9 cellular contexts compared by ENCODE assay signal in the genomic region with DNA sequence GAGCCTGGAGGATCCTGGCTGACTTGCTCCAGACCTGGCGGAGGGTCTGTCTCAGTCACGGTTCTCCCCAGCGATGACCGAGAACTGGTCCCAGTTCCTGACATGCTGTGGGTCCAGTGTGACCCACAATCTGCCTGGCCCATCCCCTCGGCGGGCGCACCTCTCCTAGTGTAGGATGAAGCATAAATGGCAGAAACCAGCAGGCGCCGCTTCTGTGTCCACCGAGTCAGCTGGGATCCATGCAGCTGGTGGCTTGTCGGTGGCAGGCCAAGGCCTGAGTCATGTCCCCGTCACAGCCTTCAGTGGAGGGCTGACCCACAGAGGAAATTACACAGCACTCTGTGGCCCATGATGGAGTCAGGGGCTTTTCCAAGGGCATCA. TPM values are rescaled to one million over a fixed set of nuclear protein-coding genes. Genes with fewer than 3 reads are reported as not detected.
DNase-seq lines count a peak whose midpoint lies in the region; ATAC-seq, FAIRE-seq and TF ChIP-seq lines count a peak whose summit lies in the region.
"Had no signal": no experiment of that assay in that cellular context is flagged by ENCODE, and none has a peak within 500 bp of the region (broad histone marks: within the 10 kb centered on the region; RNA-seq: fewer than 3 reads in every experiment).

No MANE protein-coding gene starts in this region.

- H3K36me3 ChIP-seq in astrocyte (ENCODE audit: insufficient read depth, low read length) (no peaks in the 10 kb centered on the region), right lobe of liver (no peaks in the 10 kb centered on the region), suprapubic skin (no peaks in the 10 kb centered on the region), Caco-2 (ENCODE audit: control insufficient read depth, insufficient read depth, low read length) (no peaks in the 10 kb centered on the region)

- peak overlapping the region; percentile 80 for H3K27ac ChIP-seq in astrocyte (ENCODE audit: low read depth, low read length)
- H3K27ac ChIP-seq in right lobe of liver = peak overlapping the region; percentile 24 to 56 (median 40)
- H3K27ac ChIP-seq in suprapubic skin = peak overlapping the region; percentile 73

- POLR2A ChIA-PET in activated CD4-positive, alpha-beta T cell treated with anti-CD3 and anti-CD28 coated beads for 36 hours (lab: Charles Lee) = interaction anchor here (0.5 to 3.5 kb wide), 14 partner anchors 10 to 418 kb away, joined by 3 to 87 read pairs (median 8); a partner anchor contains a TSS
- POLR2A ChIA-PET in Caco-2 (lab: Charles Lee) = no interaction called here

- H3K4me1 ChIP-seq in astrocyte (ENCODE audit: insufficient read depth, low read length) (peaks cover 58% of the 10 kb centered on the region), right lobe of liver (peaks cover 0 to 12% (median 0%) of the 10 kb centered on the region in 4 donors), suprapubic skin (peaks cover 58% of the 10 kb centered on the region), Caco-2 (peaks cover 8% of the 10 kb centered on the region)

- peaks cover 53% of the 10 kb centered on the region for H3K4me1 Mint-ChIP-seq in activated CD4-positive, alpha-beta T cell treated with anti-CD3 and anti-CD28 coated beads for 36 hours
- H3K4me1 Mint-ChIP-seq in astrocyte (ENCODE audit: low read depth, unreplicated experiment) = peaks cover 45% of the 10 kb centered on the region
- no peaks in the 10 kb centered on the region for H3K4me1 Mint-ChIP-seq in Caco-2 (ENCODE audit: low read depth, unreplicated experiment)

- no TSS peak for BruUV-seq in Caco-2 (replicated peaks; lab: Mats Ljungman, UMichigan)

- no peak overlapping the region for H3K4me3 Mint-ChIP-seq in activated CD4-positive, alpha-beta T cell treated with anti-CD3 and anti-CD28 coated beads for 36 hours
- H3K4me3 Mint-ChIP-seq in astrocyte (ENCODE audit: unreplicated experiment) (no peak overlapping the region), Caco-2 (ENCODE audit: unreplicated experiment) (no peak overlapping the region)
- H3K4me3 Mint-ChIP-seq: B cell had no signal

- no peaks in the 10 kb centered on the region for H4K20me1 ChIP-seq in astrocyte (ENCODE audit: insufficient read depth, low read length)

- TF ChIP-seq POLR2A in right lobe of liver (IDR thresholded peaks at IDR 0.05) = no peak
- no peak for TF ChIP-seq POLR2A in suprapubic skin (IDR thresholded peaks at IDR 0.05)
- no peak for TF ChIP-seq POLR2A in GM18505 (IDR thresholded peaks at IDR 0.05; ENCODE audit: borderline replicate concordance, extremely low read depth, insufficient read depth, insufficient read length)

- H3K27me3 Mint-ChIP-seq in activated CD4-positive, alpha-beta T cell treated with anti-CD3 and anti-CD28 coated beads for 36 hours = no peaks in the 10 kb centered on the region
- no peaks in the 10 kb centered on the region for H3K27me3 Mint-ChIP-seq in astrocyte (ENCODE audit: low read depth, unreplicated experiment)
- no peaks in the 10 kb centered on the region for H3K27me3 Mint-ChIP-seq in Caco-2 (ENCODE audit: insufficient read depth, unreplicated experiment)
- H3K27me3 Mint-ChIP-seq: B cell had no signal

- TF ChIP-seq CTCF in astrocyte (IDR thresholded peaks at IDR 0.05; ENCODE audit: insufficient read depth, low read depth, low read length) (no peak), right lobe of liver (IDR thresholded peaks at IDR 0.05) (no peak), suprapubic skin (IDR thresholded peaks at IDR 0.05) (no peak), Caco-2 (IDR thresholded peaks at IDR 0.05; ENCODE audit: insufficient read depth in 1 of 2, low read depth in 1 of 2, low read length in 1 of 2, severe bottlenecking in 1 of 2, unreplicated experiment in 1 of 2) (no peak)

- H3K36me3 Mint-ChIP-seq in activated CD4-positive, alpha-beta T cell treated with anti-CD3 and anti-CD28 coated beads for 36 hours (ENCODE audit: low read depth) = no peaks in the 10 kb centered on the region
- H3K36me3 Mint-ChIP-seq in astrocyte (ENCODE audit: low read depth, unreplicated experiment) (no peaks in the 10 kb centered on the region), Caco-2 (ENCODE audit: insufficient read depth, unreplicated experiment) (no peaks in the 10 kb centered on the region)

- no peaks in the 10 kb centered on the region for H3K9me3 ChIP-seq in astrocyte (ENCODE audit: insufficient read depth, low read depth, low read length)
- H3K9me3 ChIP-seq in right lobe of liver = no peaks in the 10 kb centered on the region
- no peaks in the 10 kb centered on the region for H3K9me3 ChIP-seq in suprapubic skin
- H3K9me3 ChIP-seq in Caco-2 = 0 out of 2 replicates have a peak, but pooled peaks cover 4% of the 10 kb centered on the region

- H3K27me3 ChIP-seq in astrocyte (ENCODE audit: insufficient read depth, low read length) = no peaks in the 10 kb centered on the region
- H3K27me3 ChIP-seq in right lobe of liver = no peaks in the 10 kb centered on the region
- no peaks in the 10 kb centered on the region for H3K27me3 ChIP-seq in suprapubic skin
- no peaks in the 10 kb centered on the region for H3K27me3 ChIP-seq in Caco-2 (replicated peaks; ENCODE audit: control insufficient read depth, insufficient read depth, low read length)

- FAIRE-seq in astrocyte (lab: Jason Lieb, UNC) = no peak

- no peak for TF ChIP-seq EP300 in suprapubic skin (IDR thresholded peaks at IDR 0.05)

- peaks cover 5% of the 10 kb centered on the region for H3K9me3 Mint-ChIP-seq in activated CD4-positive, alpha-beta T cell treated with anti-CD3 and anti-CD28 coated beads for 36 hours (ENCODE audit: low read depth)
- H3K9me3 Mint-ChIP-seq in astrocyte (ENCODE audit: unreplicated experiment) (peaks cover 3% of the 10 kb centered on the region), Caco-2 (ENCODE audit: unreplicated experiment) (peaks cover 4% of the 10 kb centered on the region)

- peak overlapping the region; percentile 71 for H2AFZ ChIP-seq in astrocyte (ENCODE audit: low read depth, low read length)

- H3K27ac Mint-ChIP-seq in activated CD4-positive, alpha-beta T cell treated with anti-CD3 and anti-CD28 coated beads for 36 hours = peak overlapping the region; percentile 97
- H3K27ac Mint-ChIP-seq in astrocyte (ENCODE audit: unreplicated experiment) (peak overlapping the region; percentile 95), Caco-2 (ENCODE audit: unreplicated experiment) (no peak overlapping the region)

- CTCF ChIA-PET in activated CD4-positive, alpha-beta T cell treated with anti-CD3 and anti-CD28 coated beads for 36 hours (lab: Charles Lee) = interaction anchor here (0.8 to 3.7 kb wide), 10 partner anchors 10 to 212 kb away, joined by 3 to 19 read pairs (median 4); a partner anchor contains a TSS
- CTCF ChIA-PET in Caco-2 (lab: Charles Lee) = no interaction called here

- no peak overlapping the region for H3K4me3 ChIP-seq in astrocyte (ENCODE audit: insufficient read depth, low read depth, low read length)
- no peak overlapping the region for H3K4me3 ChIP-seq in right lobe of liver
- no peak overlapping the region for H3K4me3 ChIP-seq in suprapubic skin
- no peak overlapping the region for H3K4me3 ChIP-seq in Caco-2 (ENCODE audit: low read depth, low read length)

- peak overlapping the region; percentile 49 for H3K9ac ChIP-seq in astrocyte (ENCODE audit: low read length)

- ATAC-seq in activated CD4-positive, alpha-beta T cell treated with anti-CD3 and anti-CD28 coated beads for 36 hours = peak; percentile 37
- ATAC-seq in right lobe of liver (peak; percentile 11 to 34 (median 22)), GM18505 (IDR thresholded peaks at IDR 0.05; ENCODE audit: unreplicated experiment) (no peak), GM18907 (IDR thresholded peaks at IDR 0.05; ENCODE audit: unreplicated experiment) (no peak)

- H3K79me2 ChIP-seq in astrocyte (ENCODE audit: insufficient read depth, low read length) = no peaks in the 10 kb centered on the region

- intact Hi-C loops in activated CD4-positive, alpha-beta T cell treated with anti-CD3 and anti-CD28 coated beads for 36 hours (cut with DNase I, micrococcal nuclease) = no loop called here
- intact Hi-C loops in right lobe of liver (cut with DNase I) (no loop called here), Caco-2 (cut with micrococcal nuclease; ENCODE audit: unreplicated experiment) (no loop called here)

- peak overlapping the region; percentile 63 for H3K4me2 ChIP-seq in astrocyte (ENCODE audit: low read length)

- WGBS in right lobe of liver (ENCODE audit: insufficient coverage, low coverage, low lambda C conversion rate, missing lambda C conversion rate) = 76% methylated on average over 5 of the region's 12 CpGs
- WGBS in suprapubic skin = 87% methylated on average over 10 of the region's 12 CpGs

- peak; percentile 65 for DNase-seq in activated CD4-positive, alpha-beta T cell treated with anti-CD3 and anti-CD28 coated beads for 36 hours
- DNase-seq in activated CD4-positive, alpha-beta T cell treated with anti-CD3 and anti-CD28 coated beads, Interleukin-2, amount 50 U/mL, for 4 hours = no peak
- peak; percentile 56 for DNase-seq in astrocyte (ENCODE audit: low read depth)
- DNase-seq in right lobe of liver = peak in 1 of 3 donors; percentile 55
- DNase-seq in suprapubic skin (ENCODE audit: low spot score in 2 of 2) = peak in 1 of 2 donors; percentile 76
- DNase-seq in Caco-2 = no peak

RNA-seq across cellular contexts. Expression of a gene that starts 38.5 kb away (rescaled TPM):
- 100 to 1,000 TPM; 264 to 298 TPM for total RNA-seq in activated CD4-positive, alpha-beta T cell treated with anti-CD3 and anti-CD28 coated beads for 36 hours
- total RNA-seq in astrocyte (35.5 and 38.1 TPM in 2 replicates), right lobe of liver (100 to 1,000 TPM in 3 of 6 experiments, 10 to 100 TPM in 3; 84.8 to 140 (median 106) TPM), suprapubic skin (100 to 1,000 TPM; 510 to 768 (median 735) TPM), Caco-2 (2022) (33.4 and 39.9 TPM in 2 replicates)

Comparison
In these comparisons a context has a peak if more than half of its experiments do, and no peak if none do; other contexts are left out.
1. DNase-seq: peak in activated CD4-positive, alpha-beta T cell treated with anti-CD3 and anti-CD28 coated beads for 36 hours (single experiment) and astrocyte (single experiment); none in activated CD4-positive, alpha-beta T cell treated with anti-CD3 and anti-CD28 coated beads, Interleukin-2, amount 50 U/mL, for 4 hours (0 of 2) and Caco-2 (0 of 2).
2. ATAC-seq: peak in activated CD4-positive, alpha-beta T cell treated with anti-CD3 and anti-CD28 coated beads for 36 hours (single experiment) and right lobe of liver (4 of 4); none in GM18505 (single experiment) and GM18907 (single experiment).
3. Peak in every context shown above with its lines, with median percentiles within 50 percentile points of each other: H3K27ac ChIP-seq.